In genomic region chr5:143781993-143782520, GRCh38 we compare ENCODE assay signal across 29 cellular contexts. TPM values are rescaled to one million over a fixed set of nuclear protein-coding genes. Genes with fewer than 3 reads are reported as not detected.
A peak's percentile ranks its signal among the peaks of the same experiment; 100 is the strongest.
DNase-seq lines count a peak whose midpoint lies in the region; ATAC-seq, FAIRE-seq and TF ChIP-seq lines count a peak whose summit lies in the region.
"Had no signal": no experiment of that assay in that cellular context is flagged by ENCODE, and none has a peak within 500 bp of the region (broad histone marks: within the 10 kb centered on the region; RNA-seq: fewer than 3 reads in every experiment).

No MANE protein-coding gene starts in this region.

- H3K9me3 Mint-ChIP-seq in astrocyte (ENCODE audit: unreplicated experiment) (peaks cover 2% of the 10 kb centered on the region), nephron progenitor cell (peaks cover 18% of the 10 kb centered on the region)
- H3K9me3 Mint-ChIP-seq: stimulated activated effector memory CD8-positive, alpha-beta T cell treated with anti-CD3 and anti-CD28 coated beads, Interleukin-12 subunit alpha, Interleukin-12 subunit beta, amount 100 ng/mL, for 72 hours had no signal

- H3K9ac ChIP-seq in astrocyte (ENCODE audit: low read length), result no peak overlapping the region
- H3K9ac ChIP-seq: BLaER1 had no signal

- H3K4me2 ChIP-seq in astrocyte (ENCODE audit: low read length), result no peak overlapping the region
- H3K4me2 ChIP-seq: BLaER1 had no signal

- no peak overlapping the region for H3K4me3 ChIP-seq in astrocyte (ENCODE audit: insufficient read depth, low read depth, low read length)
- H3K4me3 ChIP-seq: adrenal gland, BLaER1, psoas muscle, sigmoid colon, upper lobe of left lung had no signal

- no peak for TF ChIP-seq CTCF in astrocyte (IDR thresholded peaks at IDR 0.05; ENCODE audit: insufficient read depth, low read depth, low read length)
- TF ChIP-seq CTCF in nephron progenitor cell (IDR thresholded peaks at IDR 0.05), result no peak

- H2AFZ ChIP-seq in astrocyte (ENCODE audit: low read depth, low read length), result no peak overlapping the region

- peaks cover 12% of the 10 kb centered on the region for H3K4me1 Mint-ChIP-seq in astrocyte (ENCODE audit: low read depth, unreplicated experiment)
- H3K4me1 Mint-ChIP-seq in nephron progenitor cell, result peaks cover 17% of the 10 kb centered on the region
- H3K4me1 Mint-ChIP-seq: memory B cell; stimulated activated effector memory CD8-positive, alpha-beta T cell treated with anti-CD3 and anti-CD28 coated beads, Interleukin-12 subunit alpha, Interleukin-12 subunit beta, amount 100 ng/mL, for 72 hours had no signal

- H3K9me3 ChIP-seq in astrocyte (ENCODE audit: insufficient read depth, low read depth, low read length), result no peaks in the 10 kb centered on the region
- H3K9me3 ChIP-seq: adrenal gland, psoas muscle, sigmoid colon, upper lobe of left lung had no signal

- H3K27ac ChIP-seq in astrocyte (ENCODE audit: low read depth, low read length), result no peak overlapping the region
- H3K27ac ChIP-seq: adrenal gland, BLaER1, psoas muscle, sigmoid colon, upper lobe of left lung had no signal

- no peak for DNase-seq in GM19239 (ENCODE audit: insufficient read length, low spot score)
- DNase-seq in M059J (ENCODE audit: low read depth), result peak; percentile 18
- DNase-seq in astrocyte (ENCODE audit: low read depth), result no peak
- DNase-seq in nephron progenitor cell, result no peak
- no peak for DNase-seq in Kasumi-1 (lab: John Stamatoyannopoulos, UW)
- DNase-seq: activated B cell treated with CpG ODN at 0.5 μM for 24 hours; activated CD4-positive, alpha-beta T cell treated with anti-CD3 and anti-CD28 coated beads, Interleukin-2, amount 50 U/mL, for 1 hour; activated T-cell treated with anti-CD3 and anti-CD28 coated beads, Interleukin-2, amount 50 U/mL, for 4 hours; adrenal gland; COR-L47; DMS79 treated with DMSO at 0.1 percent for 48 hours; NCI-H2029 treated with DMSO at 0.1 percent for 48 hours; NCI-H748 treated with DMSO at 0.1 percent for 48 hours; nucleus accumbens; PC-3; psoas muscle; sigmoid colon; stimulated activated CD4-positive, alpha-beta T cell treated with anti-CD3 and anti-CD28 coated beads, Interleukin-4, amount 100 ng/mL, for 24 hours; upper lobe of left lung had no signal

- H3K27ac Mint-ChIP-seq in astrocyte (ENCODE audit: unreplicated experiment) (no peak overlapping the region), nephron progenitor cell (peak overlapping the region; percentile 13)
- H3K27ac Mint-ChIP-seq: activated B cell treated with CpG ODN at 0.5 μM for 24 hours; memory B cell; stimulated activated effector memory CD8-positive, alpha-beta T cell treated with anti-CD3 and anti-CD28 coated beads, Interleukin-12 subunit alpha, Interleukin-12 subunit beta, amount 100 ng/mL, for 72 hours had no signal

- ATAC-seq in HG03571 (IDR thresholded peaks at IDR 0.05; ENCODE audit: unreplicated experiment) (no peak), HG02798 (IDR thresholded peaks at IDR 0.05; ENCODE audit: poor library complexity, unreplicated experiment) (no peak)
- ATAC-seq: activated T-cell treated with anti-CD3 and anti-CD28 coated beads, Interleukin-2, amount 50 U/mL, for 4 hours; PC-3; psoas muscle; stimulated activated effector memory CD8-positive, alpha-beta T cell treated with anti-CD3 and anti-CD28 coated beads, Interleukin-12 subunit alpha, Interleukin-12 subunit beta, amount 100 ng/mL, for 72 hours had no signal

- H3K4me3 Mint-ChIP-seq in astrocyte (ENCODE audit: unreplicated experiment) (no peak overlapping the region), nephron progenitor cell (no peak overlapping the region)
- H3K4me3 Mint-ChIP-seq: activated B cell treated with CpG ODN at 0.5 μM for 24 hours; activated T-cell treated with anti-CD3 and anti-CD28 coated beads, Interleukin-2, amount 50 U/mL, for 4 hours; brain; memory B cell; stimulated activated effector memory CD8-positive, alpha-beta T cell treated with anti-CD3 and anti-CD28 coated beads, Interleukin-12 subunit alpha, Interleukin-12 subunit beta, amount 100 ng/mL, for 72 hours had no signal

- no peaks in the 10 kb centered on the region for H3K4me1 ChIP-seq in astrocyte (ENCODE audit: insufficient read depth, low read length)
- H3K4me1 ChIP-seq: adrenal gland, BLaER1, psoas muscle, upper lobe of left lung had no signal

- no peaks in the 10 kb centered on the region for H3K27me3 ChIP-seq in astrocyte (ENCODE audit: insufficient read depth, low read length)
- H3K27me3 ChIP-seq: adrenal gland, BLaER1, sigmoid colon, upper lobe of left lung had no signal

- no peaks in the 10 kb centered on the region for H3K79me2 ChIP-seq in astrocyte (ENCODE audit: insufficient read depth, low read length)

- H3K36me3 Mint-ChIP-seq in astrocyte (ENCODE audit: low read depth, unreplicated experiment) (no peaks in the 10 kb centered on the region), nephron progenitor cell (ENCODE audit: low read depth) (no peaks in the 10 kb centered on the region)
- H3K36me3 Mint-ChIP-seq: brain; memory B cell; stimulated activated effector memory CD8-positive, alpha-beta T cell treated with anti-CD3 and anti-CD28 coated beads, Interleukin-12 subunit alpha, Interleukin-12 subunit beta, amount 100 ng/mL, for 72 hours had no signal

- FAIRE-seq in GM19239 (lab: Jason Lieb, UNC), result peak; percentile 11
- FAIRE-seq in astrocyte (lab: Jason Lieb, UNC), result peak; percentile 34
- FAIRE-seq: GM18507 had no signal

- H4K20me1 ChIP-seq in astrocyte (ENCODE audit: insufficient read depth, low read length), result no peaks in the 10 kb centered on the region
- H4K20me1 ChIP-seq: BLaER1 had no signal

- no peaks in the 10 kb centered on the region for H3K36me3 ChIP-seq in astrocyte (ENCODE audit: insufficient read depth, low read length)
- H3K36me3 ChIP-seq: adrenal gland, BLaER1, sigmoid colon, upper lobe of left lung had no signal

- H3K27me3 Mint-ChIP-seq in astrocyte (ENCODE audit: low read depth, unreplicated experiment) (no peaks in the 10 kb centered on the region), nephron progenitor cell (ENCODE audit: low read depth, poor library complexity) (no peaks in the 10 kb centered on the region)
- H3K27me3 Mint-ChIP-seq: activated B cell treated with CpG ODN at 0.5 μM for 24 hours, memory B cell had no signal

RNA-seq across cellular contexts. Expression of gene HMHB1, which starts 29.9 kb away (rescaled TPM):
- not detected in 2 replicates for total RNA-seq in M059J (2014; rRNA removed; shearing (Covaris generic))
- total RNA-seq in astrocyte, result not detected in 2 replicates
- total RNA-seq: activated T-cell treated with anti-CD3 and anti-CD28 coated beads, Interleukin-2, amount 50 U/mL, for 4 hours; adrenal gland; cerebellum; epithelial cell of proximal tubule; myocyte; PC-3; psoas muscle; sigmoid colon; upper lobe of left lung had no signal
